10 cellular contexts compared by ENCODE assay signal in the genomic region with DNA sequence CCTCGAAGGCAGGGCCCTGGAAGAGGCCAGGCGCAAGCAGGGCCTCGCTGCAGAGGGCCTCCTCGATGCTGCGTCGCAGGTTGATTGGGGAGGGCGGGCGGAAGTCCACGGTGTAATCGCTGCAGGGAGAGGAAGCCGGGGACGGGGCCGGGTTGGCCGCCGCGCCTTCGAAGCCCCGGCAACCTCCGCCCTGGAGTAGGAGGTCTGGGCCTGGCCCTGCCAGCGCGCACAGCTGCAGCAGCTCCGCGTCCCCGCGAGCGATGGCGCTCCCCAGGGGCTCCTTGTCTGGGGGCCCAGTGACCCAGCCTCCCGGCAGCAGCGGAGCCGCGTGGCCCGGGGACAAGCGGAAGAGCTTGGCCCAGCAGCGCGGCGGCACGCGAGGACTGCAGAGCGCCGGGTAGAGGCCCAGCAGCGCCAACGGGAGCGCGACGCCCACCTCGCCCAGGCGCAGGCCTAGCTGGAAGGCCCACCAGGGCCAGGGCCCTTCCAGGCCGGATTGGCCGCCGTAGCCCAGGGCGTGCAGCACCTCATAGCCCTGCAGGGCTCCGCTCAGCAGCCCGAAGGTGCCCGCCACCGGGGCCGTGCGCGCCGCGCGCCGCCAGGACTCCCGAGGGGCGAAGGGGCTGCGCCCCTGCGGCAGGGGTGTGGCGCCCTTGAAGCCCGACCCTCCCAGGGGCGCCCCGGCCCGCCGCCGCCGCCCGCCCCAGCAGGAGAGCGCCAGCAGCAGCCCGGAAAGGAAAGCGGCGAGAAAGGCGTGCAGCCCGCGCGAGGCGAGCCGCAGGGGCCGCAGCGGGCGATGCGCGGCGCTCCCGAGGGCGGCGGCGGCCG. TPM values are rescaled to one million over a fixed set of nuclear protein-coding genes. Genes with fewer than 3 reads are reported as not detected.
DNase-seq lines count a peak whose midpoint lies in the region; ATAC-seq and TF ChIP-seq lines count a peak whose summit lies in the region.
"Had no signal": no experiment of that assay in that cellular context is flagged by ENCODE, and none has a peak within 500 bp of the region (broad histone marks: within the 10 kb centered on the region; RNA-seq: fewer than 3 reads in every experiment).

No MANE protein-coding gene starts in this region.

- peaks cover 34 to 40% of the 10 kb centered on the region in 2 donors for H3K27me3 Mint-ChIP-seq in T-cell

- H3K36me3 Mint-ChIP-seq in T-cell, result no peaks in the 10 kb centered on the region

- H3K9me3 Mint-ChIP-seq in T-cell, result no peaks in the 10 kb centered on the region
- H3K9me3 Mint-ChIP-seq: nephron progenitor cell had no signal

- peaks cover 0 to 16% (median 9%) of the 10 kb centered on the region in 3 donors for H3K4me1 ChIP-seq in gastroesophageal sphincter
- peaks cover 0 to 14% (median 13%) of the 10 kb centered on the region in 4 donors for H3K4me1 ChIP-seq in sigmoid colon

- H3K4me3 Mint-ChIP-seq in T-cell, result peak overlapping the region in 2 of 3 donors; percentile 39 to 61
- H3K4me3 Mint-ChIP-seq: nephron progenitor cell had no signal

- intact Hi-C loops in sigmoid colon (cut with DNase I), result loop anchor here (2.0 kb wide), 1 partner anchor 35 kb away; no protein-coding TSS in a partner anchor

- TF ChIP-seq CTCF in gastroesophageal sphincter (IDR thresholded peaks at IDR 0.05), result no peak
- no peak for TF ChIP-seq CTCF in sigmoid colon (IDR thresholded peaks at IDR 0.05)

- no peak overlapping the region for H3K27ac Mint-ChIP-seq in T-cell
- H3K27ac Mint-ChIP-seq: nephron progenitor cell had no signal

- H3K9me3 ChIP-seq in gastroesophageal sphincter (no peaks in the 10 kb centered on the region), sigmoid colon (no peaks in the 10 kb centered on the region)

- DNase-seq in ELF-1 (ENCODE audit: low read depth, low spot score) (peak; percentile 63), T-cell (peak in 17 of 34 experiments; percentile 4 to 27 (median 11)), sigmoid colon (no peak), NOMO-1 (lab: John Stamatoyannopoulos, UW; ENCODE audit: unreplicated experiment in 2 of 2) (no peak), NCI-H1105 (lab: John Stamatoyannopoulos, UW) (no peak), HEK293T (ENCODE audit: extremely low spot score) (no peak)
- DNase-seq: GF-D8 had no signal

- CTCF ChIA-PET in T-cell (lab: Charles Lee) (interaction anchor here in 1 of 2 donors (0.9 kb wide), 1 partner anchor 36 kb away, joined by 3 read pairs; no protein-coding TSS in a partner anchor), HEK293T (lab: Yijun Ruan, JAX) (no interaction called here)

- no peak overlapping the region for H3K27ac ChIP-seq in gastroesophageal sphincter
- H3K27ac ChIP-seq in sigmoid colon, result no peak overlapping the region

- H3K4me3 ChIP-seq in gastroesophageal sphincter (peak overlapping the region; percentile 1 to 46), sigmoid colon (peak overlapping the region in 3 of 4 donors; percentile 28 to 44 (median 31))

- POLR2A ChIA-PET in T-cell (lab: Charles Lee), result no interaction called here
- POLR2A ChIA-PET in HEK293T (lab: Yijun Ruan, JAX), result no interaction called here

- TF ChIP-seq POLR2A in gastroesophageal sphincter (IDR thresholded peaks at IDR 0.05) (no peak), sigmoid colon (IDR thresholded peaks at IDR 0.05) (no peak)

- no peak for TF ChIP-seq EP300 in gastroesophageal sphincter (IDR thresholded peaks at IDR 0.05)
- TF ChIP-seq EP300 in sigmoid colon (IDR thresholded peaks at IDR 0.05), result no peak

- H3K27me3 ChIP-seq in gastroesophageal sphincter (peaks cover 61% of the 10 kb centered on the region), sigmoid colon (peaks cover 14 to 52% (median 23%) of the 10 kb centered on the region in 3 donors)

- peaks cover 3 to 14% (median 6%) of the 10 kb centered on the region in 3 donors for H3K4me1 Mint-ChIP-seq in T-cell

- H3K36me3 ChIP-seq in gastroesophageal sphincter, result no peaks in the 10 kb centered on the region
- no peaks in the 10 kb centered on the region for H3K36me3 ChIP-seq in sigmoid colon

- peak; percentile 53 to 68 (median 64) for ATAC-seq in T-cell (replicated peaks in 1 of 4)
- peak; percentile 12 for ATAC-seq in gastroesophageal sphincter
- ATAC-seq in HG02884 (IDR thresholded peaks at IDR 0.05; ENCODE audit: unreplicated experiment), result no peak

- WGBS in gastroesophageal sphincter (ENCODE audit: low coverage in 1 of 2), 2 donors, result no CpG with 5 or more reads among the region's 96 CpGs
- 11 to 17% methylated on average over 96 of the region's 96 CpGs for WGBS in sigmoid colon, 2 donors

TF ChIP-seq in HEK293T, 16 proteins besides CTCF, POLR2A, EP300 and RAD21:
- TF ChIP-seq SP1 (IDR thresholded peaks at IDR 0.05) (no peak), HDGF (IDR thresholded peaks at IDR 0.05; ENCODE audit: borderline replicate concordance) (no peak), FOXM1 (IDR thresholded peaks at IDR 0.05; ENCODE audit: borderline replicate concordance) (no peak), ZNF384 (IDR thresholded peaks at IDR 0.05) (no peak), ARNT (IDR thresholded peaks at IDR 0.05) (no peak), LEF1 (IDR thresholded peaks at IDR 0.05; ENCODE audit: borderline replicate concordance) (no peak), SUZ12 (IDR thresholded peaks at IDR 0.05) (no peak), FOXK2 (IDR thresholded peaks at IDR 0.05) (no peak), CTBP1 (IDR thresholded peaks at IDR 0.05; ENCODE audit: borderline replicate concordance) (no peak), ELF4 (IDR thresholded peaks at IDR 0.05) (no peak), TARDBP (IDR thresholded peaks at IDR 0.05) (no peak), BHLHE40 (IDR thresholded peaks at IDR 0.05; ENCODE audit: borderline replicate concordance) (no peak), FOXA1 (IDR thresholded peaks at IDR 0.05) (no peak), NFRKB (IDR thresholded peaks at IDR 0.05) (no peak), L3MBTL2 (conservative IDR thresholded peaks at IDR 0.05) (no peak)
- TF ChIP-seq, protein P1, sequence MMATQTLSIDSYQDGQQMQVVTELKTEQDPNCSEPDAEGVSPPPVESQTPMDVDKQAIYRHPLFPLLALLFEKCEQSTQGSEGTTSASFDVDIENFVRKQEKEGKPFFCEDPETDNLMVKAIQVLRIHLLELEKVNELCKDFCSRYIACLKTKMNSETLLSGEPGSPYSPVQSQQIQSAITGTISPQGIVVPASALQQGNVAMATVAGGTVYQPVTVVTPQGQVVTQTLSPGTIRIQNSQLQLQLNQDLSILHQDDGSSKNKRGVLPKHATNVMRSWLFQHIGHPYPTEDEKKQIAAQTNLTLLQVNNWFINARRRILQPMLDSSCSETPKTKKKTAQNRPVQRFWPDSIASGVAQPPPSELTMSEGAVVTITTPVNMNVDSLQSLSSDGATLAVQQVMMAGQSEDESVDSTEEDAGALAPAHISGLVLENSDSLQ (IDR thresholded peaks at IDR 0.05), result no peak

RNA-seq across cellular contexts. Expression of gene RBM28, which starts 7.8 kb away (rescaled TPM):
- total RNA-seq in T-cell, result 10 to 100 TPM; 27.3 to 54.3 (median 41.9) TPM
- 10 to 100 TPM; 12.7 to 27.1 (median 19.5) TPM for total RNA-seq in gastroesophageal sphincter
- 10 to 100 TPM; 12.1 to 36.3 (median 17.4) TPM for total RNA-seq in sigmoid colon
- 10 to 100 TPM in 1 of 3 donors, 1 to 10 TPM in 2; 6.6 to 16.7 (median 8.6) TPM for polyA plus RNA-seq in sigmoid colon

RNA-seq across cellular contexts. Expression of gene PRRT4, which starts 10.0 kb away (rescaled TPM):
- total RNA-seq in T-cell (1 to 10 TPM in 1 of 5 donors, under 1 TPM in 4; 0.15 to 1.1 (median 0.65) TPM), gastroesophageal sphincter (1 to 10 TPM in 1 of 4 donors, under 1 TPM in 3; 0.40 to 1.2 (median 0.82) TPM), sigmoid colon (1 to 10 TPM in 1 of 4 donors, under 1 TPM in 3; 0.27 to 1.1 (median 0.83) TPM)
- under 1 TPM in 1 of 3 donors, not detected in 2; 0.96 TPM for polyA plus RNA-seq in sigmoid colon

RNA-seq across cellular contexts. Expression of gene IMPDH1, which starts 58.3 kb away (rescaled TPM):
- total RNA-seq in T-cell (10 to 100 TPM; 39.9 to 73.3 (median 65.6) TPM), gastroesophageal sphincter (10 to 100 TPM; 36.9 to 87.1 (median 43.3) TPM), sigmoid colon (10 to 100 TPM; 23.5 to 36.3 (median 28.7) TPM)
- polyA plus RNA-seq in sigmoid colon, result 10 to 100 TPM; 16.6 to 39.7 (median 16.8) TPM
